In the genomic region with DNA sequence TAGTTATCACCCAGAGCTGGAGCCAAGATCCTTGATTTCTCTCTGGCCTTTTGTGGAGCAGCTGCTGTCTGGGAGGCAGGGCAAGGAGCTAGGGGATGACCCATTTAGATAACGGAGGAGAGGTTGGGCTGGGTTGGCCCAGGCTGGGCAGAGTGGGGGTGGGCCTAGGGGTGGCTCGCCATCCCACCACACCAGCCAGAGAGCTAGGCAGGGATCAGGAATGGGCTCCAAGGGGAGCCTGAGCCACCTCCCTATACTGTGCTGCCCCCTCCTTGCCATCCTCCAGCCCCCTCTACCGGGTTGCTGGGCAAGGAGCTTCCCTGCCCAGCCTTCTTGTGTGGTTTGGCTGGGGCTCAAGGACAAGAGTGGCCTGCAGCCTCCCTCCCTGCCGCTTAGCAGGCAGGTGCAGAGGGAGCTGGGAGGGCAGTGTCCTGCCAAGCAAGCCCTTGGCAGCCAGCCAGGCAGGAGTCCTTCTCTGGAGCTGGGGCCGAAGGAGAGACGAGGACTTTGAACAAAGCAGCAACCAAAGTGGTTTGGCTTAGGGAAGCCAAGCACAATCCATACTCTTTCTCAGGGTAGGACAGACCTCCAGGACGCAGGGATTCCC, we compare ENCODE assay signal across 1 cellular context.
TF ChIP-seq lines count a peak whose summit lies in the region.

No MANE protein-coding gene starts in this region.

TF ChIP-seq in HepG2, 621 proteins besides CTCF, POLR2A, EP300 and RAD21 (continued from another document and continues in another):
- TF ChIP-seq, protein P1, sequence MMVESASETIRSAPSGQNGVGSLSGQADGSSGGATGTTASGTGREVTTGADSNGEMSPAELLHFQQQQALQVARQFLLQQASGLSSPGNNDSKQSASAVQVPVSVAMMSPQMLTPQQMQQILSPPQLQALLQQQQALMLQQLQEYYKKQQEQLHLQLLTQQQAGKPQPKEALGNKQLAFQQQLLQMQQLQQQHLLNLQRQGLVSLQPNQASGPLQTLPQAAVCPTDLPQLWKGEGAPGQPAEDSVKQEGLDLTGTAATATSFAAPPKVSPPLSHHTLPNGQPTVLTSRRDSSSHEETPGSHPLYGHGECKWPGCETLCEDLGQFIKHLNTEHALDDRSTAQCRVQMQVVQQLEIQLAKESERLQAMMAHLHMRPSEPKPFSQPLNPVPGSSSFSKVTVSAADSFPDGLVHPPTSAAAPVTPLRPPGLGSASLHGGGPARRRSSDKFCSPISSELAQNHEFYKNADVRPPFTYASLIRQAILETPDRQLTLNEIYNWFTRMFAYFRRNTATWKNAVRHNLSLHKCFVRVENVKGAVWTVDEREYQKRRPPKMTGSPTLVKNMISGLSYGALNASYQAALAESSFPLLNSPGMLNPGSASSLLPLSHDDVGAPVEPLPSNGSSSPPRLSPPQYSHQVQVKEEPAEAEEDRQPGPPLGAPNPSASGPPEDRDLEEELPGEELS (CRISPR knock-in tag; IDR thresholded peaks at IDR 0.05): 0 out of 2 replicates have a peak, but pooled peaks have one; percentile 32
- TF ChIP-seq, protein P2, sequence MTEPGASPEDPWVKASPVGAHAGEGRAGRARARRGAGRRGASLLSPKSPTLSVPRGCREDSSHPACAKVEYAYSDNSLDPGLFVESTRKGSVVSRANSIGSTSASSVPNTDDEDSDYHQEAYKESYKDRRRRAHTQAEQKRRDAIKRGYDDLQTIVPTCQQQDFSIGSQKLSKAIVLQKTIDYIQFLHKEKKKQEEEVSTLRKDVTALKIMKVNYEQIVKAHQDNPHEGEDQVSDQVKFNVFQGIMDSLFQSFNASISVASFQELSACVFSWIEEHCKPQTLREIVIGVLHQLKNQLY (CRISPR knock-in tag; IDR thresholded peaks at IDR 0.05): 0 out of 2 replicates have a peak, but pooled peaks have one; percentile 25
- TF ChIP-seq MED13 (CRISPR knock-in tag; IDR thresholded peaks at IDR 0.05) (no peak), ZNF772 (CRISPR knock-in tag; IDR thresholded peaks at IDR 0.05) (no peak), SIN3A (IDR thresholded peaks at IDR 0.05; ENCODE audit: borderline replicate concordance, low read depth, low read length) (no peak), ZNF629 (CRISPR knock-in tag; conservative IDR thresholded peaks at IDR 0.05) (no peak), ZC3H13 (CRISPR knock-in tag; IDR thresholded peaks at IDR 0.05) (no peak; the same call in 1 of the 2 replicates), SNRNP70 (IDR thresholded peaks at IDR 0.05; ENCODE audit: low read depth, low read length) (no peak), ZNF282 (IDR thresholded peaks at IDR 0.05; ENCODE audit: partially characterized antibody) (no peak), ZNF557 (CRISPR knock-in tag; IDR thresholded peaks at IDR 0.05) (no peak), HDAC2 (CRISPR knock-in tag; IDR thresholded peaks at IDR 0.05) (peak; percentile 63), ZNF598 (CRISPR knock-in tag; IDR thresholded peaks at IDR 0.05; ENCODE audit: borderline replicate concordance) (no peak), HNRNPH1 (optimal IDR thresholded peaks at IDR 0.05; ENCODE audit: low read depth, low read length) (no peak), ZNF253 (CRISPR knock-in tag; IDR thresholded peaks at IDR 0.05; ENCODE audit: borderline replicate concordance) (0 out of 2 replicates have a peak, but pooled peaks have one; percentile 38), ZNF205 (CRISPR knock-in tag; IDR thresholded peaks at IDR 0.05) (no peak), REXO4 (CRISPR knock-in tag; IDR thresholded peaks at IDR 0.05; ENCODE audit: borderline replicate concordance) (0 out of 2 replicates have a peak, but pooled peaks have one; percentile 35), RAD51 (IDR thresholded peaks at IDR 0.05; ENCODE audit: borderline replicate concordance) (no peak), TMF1 (CRISPR knock-in tag; IDR thresholded peaks at IDR 0.05; ENCODE audit: low read depth) (no peak), MTF2 (CRISPR knock-in tag; IDR thresholded peaks at IDR 0.05; ENCODE audit: borderline replicate concordance) (0 out of 2 replicates have a peak, but pooled peaks have one; percentile 50), ZNF614 (CRISPR knock-in tag; IDR thresholded peaks at IDR 0.05; ENCODE audit: borderline replicate concordance) (0 out of 2 replicates have a peak, but pooled peaks have one; percentile 12), FOXM1 (CRISPR knock-in tag; IDR thresholded peaks at IDR 0.05) (no peak), RBM39 (IDR thresholded peaks at IDR 0.05; ENCODE audit: low read depth, low read length, poor library complexity, severe bottlenecking) (peak; percentile 36), TCF7L2 (IDR thresholded peaks at IDR 0.05; ENCODE audit: low read depth, low read length) (no peak), NFYB (CRISPR knock-in tag; IDR thresholded peaks at IDR 0.05) (no peak), ZFY (CRISPR knock-in tag; IDR thresholded peaks at IDR 0.05) (no peak), PPARG (CRISPR knock-in tag; conservative IDR thresholded peaks at IDR 0.05) (no peak), ATF7 (IDR thresholded peaks at IDR 0.05) (no peak), ATF7 (CRISPR knock-in tag; IDR thresholded peaks at IDR 0.05) (no peak), ZNF431 (CRISPR knock-in tag; IDR thresholded peaks at IDR 0.05; ENCODE audit: borderline replicate concordance, low read depth) (no peak), SRY (CRISPR knock-in tag; IDR thresholded peaks at IDR 0.05) (no peak), ZNF891 (CRISPR knock-in tag; IDR thresholded peaks at IDR 0.05) (no peak), THAP11 (CRISPR knock-in tag; IDR thresholded peaks at IDR 0.05) (peak; percentile 39; the same call in 1 of the 2 replicates), JARID2 (CRISPR knock-in tag; IDR thresholded peaks at IDR 0.05; ENCODE audit: insufficient replicate concordance) (no peak), ZNF432 (CRISPR knock-in tag; IDR thresholded peaks at IDR 0.05; ENCODE audit: borderline replicate concordance) (no peak), ZFP37 (CRISPR knock-in tag; IDR thresholded peaks at IDR 0.05; ENCODE audit: borderline replicate concordance) (no peak), ZBTB1 (CRISPR knock-in tag; IDR thresholded peaks at IDR 0.05; ENCODE audit: borderline replicate concordance) (no peak)
- TF ChIP-seq, protein P3, sequence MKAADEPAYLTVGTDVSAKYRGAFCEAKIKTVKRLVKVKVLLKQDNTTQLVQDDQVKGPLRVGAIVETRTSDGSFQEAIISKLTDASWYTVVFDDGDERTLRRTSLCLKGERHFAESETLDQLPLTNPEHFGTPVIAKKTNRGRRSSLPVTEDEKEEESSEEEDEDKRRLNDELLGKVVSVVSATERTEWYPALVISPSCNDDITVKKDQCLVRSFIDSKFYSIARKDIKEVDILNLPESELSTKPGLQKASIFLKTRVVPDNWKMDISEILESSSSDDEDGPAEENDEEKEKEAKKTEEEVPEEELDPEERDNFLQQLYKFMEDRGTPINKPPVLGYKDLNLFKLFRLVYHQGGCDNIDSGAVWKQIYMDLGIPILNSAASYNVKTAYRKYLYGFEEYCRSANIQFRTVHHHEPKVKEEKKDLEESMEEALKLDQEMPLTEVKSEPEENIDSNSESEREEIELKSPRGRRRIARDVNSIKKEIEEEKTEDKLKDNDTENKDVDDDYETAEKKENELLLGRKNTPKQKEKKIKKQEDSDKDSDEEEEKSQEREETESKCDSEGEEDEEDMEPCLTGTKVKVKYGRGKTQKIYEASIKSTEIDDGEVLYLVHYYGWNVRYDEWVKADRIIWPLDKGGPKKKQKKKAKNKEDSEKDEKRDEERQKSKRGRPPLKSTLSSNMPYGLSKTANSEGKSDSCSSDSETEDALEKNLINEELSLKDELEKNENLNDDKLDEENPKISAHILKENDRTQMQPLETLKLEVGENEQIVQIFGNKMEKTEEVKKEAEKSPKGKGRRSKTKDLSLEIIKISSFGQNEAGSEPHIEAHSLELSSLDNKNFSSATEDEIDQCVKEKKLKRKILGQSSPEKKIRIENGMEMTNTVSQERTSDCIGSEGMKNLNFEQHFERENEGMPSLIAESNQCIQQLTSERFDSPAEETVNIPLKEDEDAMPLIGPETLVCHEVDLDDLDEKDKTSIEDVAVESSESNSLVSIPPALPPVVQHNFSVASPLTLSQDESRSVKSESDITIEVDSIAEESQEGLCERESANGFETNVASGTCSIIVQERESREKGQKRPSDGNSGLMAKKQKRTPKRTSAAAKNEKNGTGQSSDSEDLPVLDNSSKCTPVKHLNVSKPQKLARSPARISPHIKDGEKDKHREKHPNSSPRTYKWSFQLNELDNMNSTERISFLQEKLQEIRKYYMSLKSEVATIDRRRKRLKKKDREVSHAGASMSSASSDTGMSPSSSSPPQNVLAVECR (CRISPR knock-in tag; IDR thresholded peaks at IDR 0.05; ENCODE audit: borderline replicate concordance): peak; percentile 33; the same call in 1 of the 2 replicates
- TF ChIP-seq, protein P4, sequence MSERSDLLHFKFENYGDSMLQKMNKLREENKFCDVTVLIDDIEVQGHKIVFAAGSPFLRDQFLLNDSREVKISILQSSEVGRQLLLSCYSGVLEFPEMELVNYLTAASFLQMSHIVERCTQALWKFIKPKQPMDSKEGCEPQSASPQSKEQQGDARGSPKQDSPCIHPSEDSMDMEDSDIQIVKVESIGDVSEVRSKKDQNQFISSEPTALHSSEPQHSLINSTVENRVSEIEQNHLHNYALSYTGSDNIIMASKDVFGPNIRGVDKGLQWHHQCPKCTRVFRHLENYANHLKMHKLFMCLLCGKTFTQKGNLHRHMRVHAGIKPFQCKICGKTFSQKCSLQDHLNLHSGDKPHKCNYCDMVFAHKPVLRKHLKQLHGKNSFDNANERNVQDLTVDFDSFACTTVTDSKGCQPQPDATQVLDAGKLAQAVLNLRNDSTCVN (CRISPR knock-in tag; IDR thresholded peaks at IDR 0.05; ENCODE audit: borderline replicate concordance): peak; percentile 50; the same call in 1 of the 2 replicates
- TF ChIP-seq, protein P5, sequence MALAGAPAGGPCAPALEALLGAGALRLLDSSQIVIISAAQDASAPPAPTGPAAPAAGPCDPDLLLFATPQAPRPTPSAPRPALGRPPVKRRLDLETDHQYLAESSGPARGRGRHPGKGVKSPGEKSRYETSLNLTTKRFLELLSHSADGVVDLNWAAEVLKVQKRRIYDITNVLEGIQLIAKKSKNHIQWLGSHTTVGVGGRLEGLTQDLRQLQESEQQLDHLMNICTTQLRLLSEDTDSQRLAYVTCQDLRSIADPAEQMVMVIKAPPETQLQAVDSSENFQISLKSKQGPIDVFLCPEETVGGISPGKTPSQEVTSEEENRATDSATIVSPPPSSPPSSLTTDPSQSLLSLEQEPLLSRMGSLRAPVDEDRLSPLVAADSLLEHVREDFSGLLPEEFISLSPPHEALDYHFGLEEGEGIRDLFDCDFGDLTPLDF (CRISPR knock-in tag; IDR thresholded peaks at IDR 0.05): no peak
- TF ChIP-seq, protein P6, sequence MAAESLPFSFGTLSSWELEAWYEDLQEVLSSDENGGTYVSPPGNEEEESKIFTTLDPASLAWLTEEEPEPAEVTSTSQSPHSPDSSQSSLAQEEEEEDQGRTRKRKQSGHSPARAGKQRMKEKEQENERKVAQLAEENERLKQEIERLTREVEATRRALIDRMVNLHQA (CRISPR knock-in tag; IDR thresholded peaks at IDR 0.05): no peak
- TF ChIP-seq, protein P7, sequence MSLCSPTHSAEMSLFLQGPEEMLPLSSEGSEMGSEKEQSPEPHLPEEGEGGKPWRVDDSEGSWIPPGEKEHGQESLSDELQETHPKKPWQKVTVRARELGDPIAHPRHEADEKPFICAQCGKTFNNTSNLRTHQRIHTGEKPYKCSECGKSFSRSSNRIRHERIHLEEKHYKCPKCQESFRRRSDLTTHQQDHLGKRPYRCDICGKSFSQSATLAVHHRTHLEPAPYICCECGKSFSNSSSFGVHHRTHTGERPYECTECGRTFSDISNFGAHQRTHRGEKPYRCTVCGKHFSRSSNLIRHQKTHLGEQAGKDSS (CRISPR knock-in tag; IDR thresholded peaks at IDR 0.05; ENCODE audit: borderline replicate concordance, low read depth): 0 out of 2 replicates have a peak, but pooled peaks have one; percentile 30
- TF ChIP-seq, protein P8, sequence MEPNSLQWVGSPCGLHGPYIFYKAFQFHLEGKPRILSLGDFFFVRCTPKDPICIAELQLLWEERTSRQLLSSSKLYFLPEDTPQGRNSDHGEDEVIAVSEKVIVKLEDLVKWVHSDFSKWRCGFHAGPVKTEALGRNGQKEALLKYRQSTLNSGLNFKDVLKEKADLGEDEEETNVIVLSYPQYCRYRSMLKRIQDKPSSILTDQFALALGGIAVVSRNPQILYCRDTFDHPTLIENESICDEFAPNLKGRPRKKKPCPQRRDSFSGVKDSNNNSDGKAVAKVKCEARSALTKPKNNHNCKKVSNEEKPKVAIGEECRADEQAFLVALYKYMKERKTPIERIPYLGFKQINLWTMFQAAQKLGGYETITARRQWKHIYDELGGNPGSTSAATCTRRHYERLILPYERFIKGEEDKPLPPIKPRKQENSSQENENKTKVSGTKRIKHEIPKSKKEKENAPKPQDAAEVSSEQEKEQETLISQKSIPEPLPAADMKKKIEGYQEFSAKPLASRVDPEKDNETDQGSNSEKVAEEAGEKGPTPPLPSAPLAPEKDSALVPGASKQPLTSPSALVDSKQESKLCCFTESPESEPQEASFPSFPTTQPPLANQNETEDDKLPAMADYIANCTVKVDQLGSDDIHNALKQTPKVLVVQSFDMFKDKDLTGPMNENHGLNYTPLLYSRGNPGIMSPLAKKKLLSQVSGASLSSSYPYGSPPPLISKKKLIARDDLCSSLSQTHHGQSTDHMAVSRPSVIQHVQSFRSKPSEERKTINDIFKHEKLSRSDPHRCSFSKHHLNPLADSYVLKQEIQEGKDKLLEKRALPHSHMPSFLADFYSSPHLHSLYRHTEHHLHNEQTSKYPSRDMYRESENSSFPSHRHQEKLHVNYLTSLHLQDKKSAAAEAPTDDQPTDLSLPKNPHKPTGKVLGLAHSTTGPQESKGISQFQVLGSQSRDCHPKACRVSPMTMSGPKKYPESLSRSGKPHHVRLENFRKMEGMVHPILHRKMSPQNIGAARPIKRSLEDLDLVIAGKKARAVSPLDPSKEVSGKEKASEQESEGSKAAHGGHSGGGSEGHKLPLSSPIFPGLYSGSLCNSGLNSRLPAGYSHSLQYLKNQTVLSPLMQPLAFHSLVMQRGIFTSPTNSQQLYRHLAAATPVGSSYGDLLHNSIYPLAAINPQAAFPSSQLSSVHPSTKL (CRISPR knock-in tag; IDR thresholded peaks at IDR 0.05): peak; percentile 57
- TF ChIP-seq, protein P9, sequence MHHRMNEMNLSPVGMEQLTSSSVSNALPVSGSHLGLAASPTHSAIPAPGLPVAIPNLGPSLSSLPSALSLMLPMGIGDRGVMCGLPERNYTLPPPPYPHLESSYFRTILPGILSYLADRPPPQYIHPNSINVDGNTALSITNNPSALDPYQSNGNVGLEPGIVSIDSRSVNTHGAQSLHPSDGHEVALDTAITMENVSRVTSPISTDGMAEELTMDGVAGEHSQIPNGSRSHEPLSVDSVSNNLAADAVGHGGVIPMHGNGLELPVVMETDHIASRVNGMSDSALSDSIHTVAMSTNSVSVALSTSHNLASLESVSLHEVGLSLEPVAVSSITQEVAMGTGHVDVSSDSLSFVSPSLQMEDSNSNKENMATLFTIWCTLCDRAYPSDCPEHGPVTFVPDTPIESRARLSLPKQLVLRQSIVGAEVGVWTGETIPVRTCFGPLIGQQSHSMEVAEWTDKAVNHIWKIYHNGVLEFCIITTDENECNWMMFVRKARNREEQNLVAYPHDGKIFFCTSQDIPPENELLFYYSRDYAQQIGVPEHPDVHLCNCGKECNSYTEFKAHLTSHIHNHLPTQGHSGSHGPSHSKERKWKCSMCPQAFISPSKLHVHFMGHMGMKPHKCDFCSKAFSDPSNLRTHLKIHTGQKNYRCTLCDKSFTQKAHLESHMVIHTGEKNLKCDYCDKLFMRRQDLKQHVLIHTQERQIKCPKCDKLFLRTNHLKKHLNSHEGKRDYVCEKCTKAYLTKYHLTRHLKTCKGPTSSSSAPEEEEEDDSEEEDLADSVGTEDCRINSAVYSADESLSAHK (CRISPR knock-in tag; IDR thresholded peaks at IDR 0.05; ENCODE audit: borderline replicate concordance): no peak
